Comparison of ENCODE assay signal across 8 cellular contexts in genomic region chr3:194632983-194633348, GRCh38. TPM values are rescaled to one million over a fixed set of nuclear protein-coding genes. Genes with fewer than 3 reads are reported as not detected.
A peak's percentile ranks its signal among the peaks of the same experiment; 100 is the strongest.
DNase-seq lines count a peak whose midpoint lies in the region; ATAC-seq and TF ChIP-seq lines count a peak whose summit lies in the region.

No MANE protein-coding gene starts in this region.

- ATAC-seq in body of pancreas (peak; percentile 59), right lobe of liver (peak in 1 of 4 donors; percentile 37)

- H3K4me3 ChIP-seq in H7 (ENCODE audit: insufficient read depth, low read depth, low read length) (peak overlapping the region; percentile 66), MG63 (peak overlapping the region; percentile 65), body of pancreas (peak overlapping the region in 1 of 2 donors; percentile 35), right lobe of liver (peak overlapping the region; percentile 41 to 63 (median 57)), thyroid gland (replicated peaks in 1 of 3) (peak overlapping the region in 2 of 3 donors; percentile 22 to 48)

- no peaks in the 10 kb centered on the region; the same call in 1 of the 2 replicates for H3K36me3 ChIP-seq in H7 (replicated peaks; ENCODE audit: control insufficient read depth, insufficient read depth, low read length)
- peaks cover 31% of the 10 kb centered on the region for H3K36me3 ChIP-seq in MG63
- no peaks in the 10 kb centered on the region for H3K36me3 ChIP-seq in body of pancreas (replicated peaks in 1 of 2; ENCODE audit: insufficient read depth in 1 of 2, low read depth in 2 of 2)
- no peaks in the 10 kb centered on the region for H3K36me3 ChIP-seq in right lobe of liver
- H3K36me3 ChIP-seq in thyroid gland: peaks cover 0 to 3% of the 10 kb centered on the region in 2 donors

- TF ChIP-seq POLR2A in body of pancreas (IDR thresholded peaks at IDR 0.05) (no peak), right lobe of liver (IDR thresholded peaks at IDR 0.05) (no peak), thyroid gland (IDR thresholded peaks at IDR 0.05) (peak in 1 of 2 donors; percentile 23)

- H3K4me1 ChIP-seq in body of pancreas: peaks cover 8% of the 10 kb centered on the region
- peaks cover 0 to 3% (median 0%) of the 10 kb centered on the region in 4 donors for H3K4me1 ChIP-seq in right lobe of liver
- H3K4me1 ChIP-seq in thyroid gland: no peaks in the 10 kb centered on the region

- 1 to 3% methylated on average over 6 to 27 of the region's 50 CpGs for WGBS in body of pancreas, 2 donors
- WGBS in right lobe of liver (ENCODE audit: insufficient coverage, low coverage, low lambda C conversion rate, missing lambda C conversion rate): 0% methylated on average over 12 of the region's 50 CpGs
- WGBS in thyroid gland, 2 donors: 0% methylated on average over 2 of the region's 50 CpGs; no CpG with 5 or more reads in 1 of the 2 donors

- intact Hi-C loops in body of pancreas (cut with DNase I) (no loop called here), right lobe of liver (cut with DNase I) (no loop called here), thyroid gland (cut with DNase I) (no loop called here)

- H3K9me3 ChIP-seq in MG63: peaks cover 12% of the 10 kb centered on the region
- H3K9me3 ChIP-seq in body of pancreas: no peaks in the 10 kb centered on the region
- H3K9me3 ChIP-seq in right lobe of liver: no peaks in the 10 kb centered on the region
- no peaks in the 10 kb centered on the region for H3K9me3 ChIP-seq in thyroid gland

- H3K27me3 ChIP-seq in H7 (ENCODE audit: control insufficient read depth, insufficient read depth, low read length) (peaks cover 2% of the 10 kb centered on the region), MG63 (no peaks in the 10 kb centered on the region), body of pancreas (no peaks in the 10 kb centered on the region), right lobe of liver (no peaks in the 10 kb centered on the region), thyroid gland (no peaks in the 10 kb centered on the region)

- TF ChIP-seq CTCF in body of pancreas (IDR thresholded peaks at IDR 0.05): no peak
- TF ChIP-seq CTCF in right lobe of liver (IDR thresholded peaks at IDR 0.05): no peak
- TF ChIP-seq CTCF in thyroid gland (IDR thresholded peaks at IDR 0.05): no peak

- peak overlapping the region; percentile 39 to 82 (median 60) for H3K27ac ChIP-seq in body of pancreas
- peak overlapping the region in 1 of 3 donors; percentile 37 for H3K27ac ChIP-seq in right lobe of liver
- peak overlapping the region in 2 of 3 donors; percentile 60 to 74 for H3K27ac ChIP-seq in thyroid gland

- DNase-seq in NCI-H2227 treated with DMSO at 0.1 percent for 48 hours (lab: John Stamatoyannopoulos, UW) (peak; percentile 32), NCI-H2227 (lab: John Stamatoyannopoulos, UW; ENCODE audit: unreplicated experiment) (no peak), H7 (no peak), MG63 (peak; percentile 59), body of pancreas (peak in 2 of 4 donors; percentile 18), right lobe of liver (peak in 2 of 3 donors; percentile 48 to 51), thyroid gland (peak; percentile 26 to 32), globus pallidus (ENCODE audit: low spot score) (no peak)

RNA-seq across cellular contexts. Expression of gene TMEM44, which starts 0.3 kb away (rescaled TPM):
- total RNA-seq in H7 (2014; rRNA removed; shearing (Covaris generic)): 5.4 and 9.8 TPM in 2 replicates
- 15.4 and 40.9 TPM in 2 replicates for total RNA-seq in MG63 (2014; rRNA removed; shearing (Covaris generic); ENCODE audit: low replicate concordance)
- total RNA-seq in body of pancreas: 1 to 10 TPM; 1.8 to 9.6 TPM
- 1 to 10 TPM; 2.2 to 6.8 (median 4.2) TPM for total RNA-seq in right lobe of liver
- 10 to 100 TPM in 2 of 4 donors, 1 to 10 TPM in 2; 6.3 to 11.0 (median 9.7) TPM for total RNA-seq in thyroid gland

RNA-seq across cellular contexts. Expression of gene LSG1, which starts 39.0 kb away (rescaled TPM):
- total RNA-seq in H7 (2014; rRNA removed; shearing (Covaris generic)): 47.1 and 51.1 TPM in 2 replicates
- 58.4 and 77.5 TPM in 2 replicates for total RNA-seq in MG63 (2014; rRNA removed; shearing (Covaris generic); ENCODE audit: low replicate concordance)
- total RNA-seq in body of pancreas: 10 to 100 TPM; 30.1 to 36.9 TPM
- total RNA-seq in right lobe of liver: 10 to 100 TPM; 13.7 to 23.2 (median 18.0) TPM
- total RNA-seq in thyroid gland: 10 to 100 TPM; 34.8 to 60.3 (median 49.7) TPM

RNA-seq across cellular contexts. Expression of gene FAM43A, which starts 52.7 kb away (rescaled TPM):
- total RNA-seq in H7 (2014; rRNA removed; shearing (Covaris generic)): 5.0 and 5.5 TPM in 2 replicates
- total RNA-seq in MG63 (2014; rRNA removed; shearing (Covaris generic); ENCODE audit: low replicate concordance): 32.4 and 40.0 TPM in 2 replicates
- 1 to 10 TPM; 5.2 to 5.3 TPM for total RNA-seq in body of pancreas
- 1 to 10 TPM; 1.0 to 8.4 (median 5.3) TPM for total RNA-seq in right lobe of liver
- total RNA-seq in thyroid gland: 10 to 100 TPM; 16.8 to 33.9 (median 22.4) TPM

Comparison
In these comparisons a context has a peak if more than half of its experiments do, and no peak if none do; other contexts are left out.
1. DNase-seq: peak in NCI-H2227 treated with DMSO at 0.1 percent for 48 hours (single experiment), MG63 (single experiment), right lobe of liver (2 of 3) and thyroid gland (2 of 2); none in NCI-H2227 (single experiment), H7 (single experiment) and globus pallidus (single experiment).